ENCODE assay signal across 39 cellular contexts in the genomic region with DNA sequence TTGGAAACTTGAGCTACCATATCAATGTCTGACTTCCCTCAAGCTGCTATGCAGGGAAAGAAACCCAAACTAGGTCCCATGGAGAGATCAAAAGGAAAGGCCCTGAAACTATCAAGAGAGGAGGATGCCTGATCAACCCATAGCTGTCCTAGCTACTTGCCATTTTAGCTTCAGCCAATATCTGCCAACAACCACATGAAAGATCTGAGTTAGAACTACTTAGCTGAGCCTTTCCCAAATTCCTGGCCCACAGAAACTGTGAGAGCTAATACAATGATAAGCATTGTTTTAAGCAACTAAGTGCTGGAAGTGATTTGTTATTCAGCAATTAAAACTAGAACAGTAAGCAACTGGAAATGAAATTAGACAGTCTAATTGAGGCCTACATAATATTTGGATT. TPM values are rescaled to one million over a fixed set of nuclear protein-coding genes. Genes with fewer than 3 reads are reported as not detected.
"Had no signal": no experiment of that assay in that cellular context is flagged by ENCODE, and none has a peak within 500 bp of the region (broad histone marks: within the 10 kb centered on the region; RNA-seq: fewer than 3 reads in every experiment).

No MANE protein-coding gene starts in this region.

- H3K9me3 ChIP-seq: adrenal gland, Peyer's patch, SJSA1 had no signal

- H3K27ac ChIP-seq: adrenal gland, brain microvascular endothelial cell, cardiac muscle cell, Peyer's patch, SJSA1, VCaP had no signal

- H3K27me3 ChIP-seq: adrenal gland, brain microvascular endothelial cell, Peyer's patch, SJSA1 had no signal

- H3K36me3 Mint-ChIP-seq: activated CD4-positive, alpha-beta memory T cell treated with anti-CD3 and anti-CD28 coated beads for 36 hours; activated naive CD4-positive, alpha-beta T cell treated with anti-CD3 and anti-CD28 coated beads, Interleukin-2, amount 50 U/mL, for 72 hours had no signal

- H3K36me3 ChIP-seq: adrenal gland, brain microvascular endothelial cell, cardiac muscle cell, Peyer's patch, SJSA1 had no signal

- H3K4me1 ChIP-seq: adrenal gland, SJSA1 had no signal

- H3K4me3 Mint-ChIP-seq: activated B cell treated with CpG ODN at 0.5 μM for 24 hours; activated CD4-positive, alpha-beta memory T cell treated with anti-CD3 and anti-CD28 coated beads for 36 hours; activated naive CD4-positive, alpha-beta T cell treated with anti-CD3 and anti-CD28 coated beads for 36 hours; activated T-cell treated with anti-CD3 and anti-CD28 coated beads, Interleukin-2, amount 50 U/mL, for 4 hours; activated T-helper 1 cell treated with anti-CD3 and anti-CD28 coated beads, Interleukin-12 subunit alpha, Interleukin-12 subunit beta, Interleukin-2, Interleukin-4 antibody, amounts not matched to agents 30 ng/mL and 10 ng/mL and 1 ng/mL, durations not matched to agents 14 hours and 24 hours and 36 hours; central memory CD8-positive, alpha-beta T cell had no signal

- H3K4me1 Mint-ChIP-seq: activated B cell treated with CpG ODN at 0.5 μM for 24 hours; central memory CD8-positive, alpha-beta T cell had no signal

- ATAC-seq: activated naive CD4-positive, alpha-beta T cell treated with anti-CD3 and anti-CD28 coated beads, Interleukin-2, amount 50 U/mL, for 72 hours; activated T-cell treated with anti-CD3 and anti-CD28 coated beads, Interleukin-2, amount 50 U/mL, for 4 hours; PC-3; SK-N-SH treated with all-trans-retinoic acid at 6 μM for 48 hours had no signal

- H3K4me3 ChIP-seq: adrenal gland, cardiac muscle cell, Peyer's patch, SJSA1 had no signal

- DNase-seq: activated B cell treated with CpG ODN at 0.5 μM for 24 hours; activated CD4-positive, alpha-beta memory T cell treated with anti-CD3 and anti-CD28 coated beads for 36 hours; activated CD4-positive, alpha-beta T cell treated with anti-CD3 and anti-CD28 coated beads for 4 hours; activated CD4-positive, alpha-beta T cell treated with anti-CD3 and anti-CD28 coated beads, Interleukin-2, amount 50 U/mL, for 1 hour; activated CD4-positive, CD25-positive, alpha-beta regulatory T cell treated with anti-CD3 and anti-CD28 coated beads, Interleukin-2, amount 50 U/mL, for 72 hours; activated CD8-positive, alpha-beta memory T cell treated with anti-CD3 and anti-CD28 coated beads, Interleukin-2, amount 50 U/mL, for 4 hours; activated gamma-delta T cell treated with Interleukin-2 at 50 U/mL for 16 hours; activated naive CD4-positive, alpha-beta T cell treated with anti-CD3 and anti-CD28 coated beads for 36 hours; activated T-cell treated with anti-CD3 and anti-CD28 coated beads for 4 hours; activated T-cell treated with anti-CD3 and anti-CD28 coated beads, Interleukin-2, amount 50 U/mL, for 4 hours; adrenal gland; anterior cingulate cortex; brain microvascular endothelial cell; Karpas-422; KBM-7; NCI-H1105; NCI-H1417 treated with DMSO at 0.1 percent for 48 hours; NCI-H187 treated with DMSO at 0.1 percent for 48 hours; NCI-H2081; NCI-H226; NCI-H446 treated with DMSO at 0.1 percent for 48 hours; NCI-H524; NCI-H69; NK-92 treated with Interleukin-12 subunit alpha and Interleukin-12 subunit beta, amount 100 ng/mL, for 24 hours; PC-3; Peyer's patch; RPMI8226; SHP77 treated with DMSO at 0.1 percent for 48 hours; T-helper 1 cell; T-helper 2 cell; T-helper 9 cell had no signal

- H3K9me3 Mint-ChIP-seq: activated B cell treated with CpG ODN at 0.5 μM for 24 hours; activated CD4-positive, alpha-beta memory T cell treated with anti-CD3 and anti-CD28 coated beads for 36 hours; activated naive CD4-positive, alpha-beta T cell treated with anti-CD3 and anti-CD28 coated beads for 36 hours; activated naive CD4-positive, alpha-beta T cell treated with anti-CD3 and anti-CD28 coated beads, Interleukin-2, amount 50 U/mL, for 72 hours; activated T-cell treated with anti-CD3 and anti-CD28 coated beads, Interleukin-2, amount 50 U/mL, for 4 hours; activated T-helper 1 cell treated with anti-CD3 and anti-CD28 coated beads, Interleukin-12 subunit alpha, Interleukin-12 subunit beta, Interleukin-2, Interleukin-4 antibody, amounts not matched to agents 30 ng/mL and 10 ng/mL and 1 ng/mL, durations not matched to agents 14 hours and 24 hours and 36 hours; central memory CD8-positive, alpha-beta T cell had no signal

- H3K27ac Mint-ChIP-seq: activated B cell treated with CpG ODN at 0.5 μM for 24 hours; activated CD4-positive, alpha-beta memory T cell treated with anti-CD3 and anti-CD28 coated beads for 36 hours; activated naive CD4-positive, alpha-beta T cell treated with anti-CD3 and anti-CD28 coated beads for 36 hours; activated naive CD4-positive, alpha-beta T cell treated with anti-CD3 and anti-CD28 coated beads, Interleukin-2, amount 50 U/mL, for 72 hours; activated T-helper 1 cell treated with anti-CD3 and anti-CD28 coated beads, Interleukin-12 subunit alpha, Interleukin-12 subunit beta, Interleukin-2, Interleukin-4 antibody, amounts not matched to agents 30 ng/mL and 10 ng/mL and 1 ng/mL, durations not matched to agents 14 hours and 24 hours and 36 hours had no signal

RNA-seq across cellular contexts. Expression of a gene that starts 6.3 kb away (rescaled TPM):
- total RNA-seq: activated B cell treated with CpG ODN at 0.5 μM for 24 hours; activated CD4-positive, alpha-beta memory T cell treated with anti-CD3 and anti-CD28 coated beads for 36 hours; activated naive CD4-positive, alpha-beta T cell treated with anti-CD3 and anti-CD28 coated beads for 36 hours; activated naive CD4-positive, alpha-beta T cell treated with anti-CD3 and anti-CD28 coated beads, Interleukin-2, amount 50 U/mL, for 72 hours; activated T-cell treated with anti-CD3 and anti-CD28 coated beads, Interleukin-2, amount 50 U/mL, for 4 hours; activated T-helper 1 cell treated with anti-CD3 and anti-CD28 coated beads, Interleukin-12 subunit alpha, Interleukin-12 subunit beta, Interleukin-2, Interleukin-4 antibody, amounts not matched to agents 30 ng/mL and 10 ng/mL and 1 ng/mL, durations not matched to agents 14 hours and 24 hours and 36 hours; adrenal gland; cardiac muscle cell; MCF 10A; SJSA1 had no signal
- polyA plus RNA-seq: adrenal gland had no signal
